1 cellular context compared by ENCODE assay signal in genomic region chr16:89077076-89077475, GRCh38.
A peak's percentile ranks its signal among the peaks of the same experiment; 100 is the strongest.
TF ChIP-seq lines count a peak whose summit lies in the region.

No MANE protein-coding gene starts in this region.

TF ChIP-seq in HepG2, 621 proteins besides CTCF, POLR2A, EP300 and RAD21:
- no peak for TF ChIP-seq ZNF768 (CRISPR knock-in tag; IDR thresholded peaks at IDR 0.05)
- 0 out of 2 replicates have a peak, but pooled peaks have one; percentile 27 for TF ChIP-seq EZH2 (conservative IDR thresholded peaks at IDR 0.05; ENCODE audit: low read depth, low read length)
- no peak for TF ChIP-seq SMAD3 (CRISPR knock-in tag; IDR thresholded peaks at IDR 0.05)
